In genomic region chr5:142826741-142827492, GRCh38 we compare ENCODE assay signal across 9 cellular contexts. TPM values are rescaled to one million over a fixed set of nuclear protein-coding genes. Genes with fewer than 3 reads are reported as not detected.
A peak's percentile ranks its signal among the peaks of the same experiment; 100 is the strongest.
DNase-seq lines count a peak whose midpoint lies in the region; ATAC-seq and TF ChIP-seq lines count a peak whose summit lies in the region.
"Had no signal": no experiment of that assay in that cellular context is flagged by ENCODE, and none has a peak within 500 bp of the region (broad histone marks: within the 10 kb centered on the region; RNA-seq: fewer than 3 reads in every experiment).

No MANE protein-coding gene starts in this region.

- no peak for DNase-seq in activated CD4-positive, CD25-positive, alpha-beta regulatory T cell (lab: John Stamatoyannopoulos, UW)
- DNase-seq in dedifferentiated amniotic fluid mesenchymal stem cell (ENCODE audit: extremely low spot score) (peak; percentile 43), spleen (no peak), neuronal stem cell (ENCODE audit: low spot score) (no peak), NCI-H524 (lab: John Stamatoyannopoulos, UW) (no peak)
- DNase-seq in central memory CD4-positive, alpha-beta T cell, result no peak

- no peaks in the 10 kb centered on the region for H4K20me1 ChIP-seq in OCI-LY3 (ENCODE audit: insufficient read depth, low read length)

- H3K4me1 ChIP-seq in OCI-LY3 (ENCODE audit: low read length) (peaks cover 25% of the 10 kb centered on the region), spleen (peaks cover 0 to 91% (median 33%) of the 10 kb centered on the region in 6 donors), neuronal stem cell (ENCODE audit: control insufficient read depth in 2 of 2, insufficient read depth in 1 of 2, low read depth in 1 of 2, low read length in 2 of 2) (peaks cover 4 to 20% of the 10 kb centered on the region in 2 donors)

- no peak overlapping the region for H3K23ac ChIP-seq in neuronal stem cell (ENCODE audit: low read depth, low read length, poor library complexity)

- H3K4me3 ChIP-seq in OCI-LY3 (ENCODE audit: low read length), result no peak overlapping the region
- H3K4me3 ChIP-seq in spleen, result no peak overlapping the region
- H3K4me3 ChIP-seq in neuronal stem cell (ENCODE audit: low read length in 2 of 2), result no peak overlapping the region
- H3K4me3 ChIP-seq: SK-N-MC had no signal

- intact Hi-C loops in spleen (cut with DNase I; ENCODE audit: low total_unique reads), result no loop called here

- H4K91ac ChIP-seq in neuronal stem cell (ENCODE audit: low read depth, low read length, poor library complexity), result no peak overlapping the region

- ATAC-seq in activated CD4-positive, CD25-positive, alpha-beta regulatory T cell treated with anti-CD3 and anti-CD28 coated beads, Interleukin-2, amount 50 U/mL, for 24 hours, result peak; percentile 34 to 41

- H3K27ac ChIP-seq in OCI-LY3 (ENCODE audit: low read length) (no peak overlapping the region), spleen (peak overlapping the region in 6 of 8 donors; percentile 1 to 76 (median 39)), neuronal stem cell (replicated peaks; ENCODE audit: low read length) (no peak overlapping the region)
- H3K27ac ChIP-seq: SK-N-MC had no signal

- no peaks in the 10 kb centered on the region for H3K79me1 ChIP-seq in neuronal stem cell (ENCODE audit: low read depth, low read length)

- H3K79me2 ChIP-seq in OCI-LY3 (ENCODE audit: low read length), result no peaks in the 10 kb centered on the region

- H2BK12ac ChIP-seq in neuronal stem cell (ENCODE audit: low read length), result no peak overlapping the region

- no peak overlapping the region for H2BK120ac ChIP-seq in neuronal stem cell (ENCODE audit: low read depth, low read length)

- no peak overlapping the region for H2AFZ ChIP-seq in OCI-LY3 (ENCODE audit: low read depth, low read length)
- no peak overlapping the region for H2AFZ ChIP-seq in neuronal stem cell (ENCODE audit: low read length)

- peak overlapping the region; percentile 34 for H3K4me2 ChIP-seq in OCI-LY3 (ENCODE audit: low read length)
- H3K4me2 ChIP-seq in neuronal stem cell (ENCODE audit: insufficient read depth, low read length, poor library complexity, severe bottlenecking), result no peak overlapping the region

- H3K9me3 ChIP-seq in OCI-LY3 (ENCODE audit: insufficient read depth, low read length) (no peaks in the 10 kb centered on the region), spleen (no peaks in the 10 kb centered on the region), neuronal stem cell (replicated peaks in 1 of 2; ENCODE audit: control insufficient read depth in 2 of 2, insufficient read depth in 1 of 2, low read depth in 1 of 2, low read length in 2 of 2) (no peaks in the 10 kb centered on the region)

- TF ChIP-seq CTCF in OCI-LY3 (IDR thresholded peaks at IDR 0.05; ENCODE audit: low read depth, low read length) (no peak), spleen (IDR thresholded peaks at IDR 0.05 in 8 of 11, conservative IDR thresholded peaks at IDR 0.05 in 3 of 11) (no peak)

- H3K9ac ChIP-seq in OCI-LY3 (ENCODE audit: low read length) (no peak overlapping the region), neuronal stem cell (ENCODE audit: low read depth, low read length, poor library complexity) (no peak overlapping the region)

- no peak overlapping the region for H4K8ac ChIP-seq in neuronal stem cell (ENCODE audit: low read depth, low read length)

- H3K4ac ChIP-seq in neuronal stem cell (ENCODE audit: low read length), result no peak overlapping the region

- H3K36me3 ChIP-seq in OCI-LY3 (replicated peaks; ENCODE audit: low read depth, low read length), result no peaks in the 10 kb centered on the region
- no peaks in the 10 kb centered on the region for H3K36me3 ChIP-seq in spleen
- H3K36me3 ChIP-seq in neuronal stem cell (replicated peaks in 1 of 2; ENCODE audit: control insufficient read depth in 2 of 2, insufficient read depth in 2 of 2, low read length in 2 of 2), result no peaks in the 10 kb centered on the region

- no peak overlapping the region for H2BK5ac ChIP-seq in neuronal stem cell (ENCODE audit: low read length)

- no peak for TF ChIP-seq POLR2A in spleen (IDR thresholded peaks at IDR 0.05)

- no peak overlapping the region for H3K18ac ChIP-seq in neuronal stem cell (ENCODE audit: low read length)

- no peak overlapping the region for H2BK15ac ChIP-seq in neuronal stem cell (ENCODE audit: low read length)

- no peak overlapping the region for H2AK5ac ChIP-seq in neuronal stem cell (ENCODE audit: low read depth, low read length)

- H3K27me3 ChIP-seq in OCI-LY3 (ENCODE audit: low read depth, low read length), result no peaks in the 10 kb centered on the region; the same call in 1 of the 2 replicates
- H3K27me3 ChIP-seq in spleen (replicated peaks in 1 of 7), result no peaks in the 10 kb centered on the region
- H3K27me3 ChIP-seq in neuronal stem cell (ENCODE audit: control insufficient read depth in 3 of 3, insufficient read depth in 3 of 3, low read depth in 1 of 3, low read length in 3 of 3), result no peaks in the 10 kb centered on the region

- 38 to 71% (median 56%) methylated on average over 3 of the region's 3 CpGs for WGBS in spleen, 5 donors
- no CpG with 5 or more reads among the region's 3 CpGs for WGBS in neuronal stem cell (ENCODE audit: extremely low coverage in 2 of 2, insufficient read length in 2 of 2, insufficient replicate concordance in 1 of 2), 2 donors

- no peak overlapping the region for H3K14ac ChIP-seq in neuronal stem cell (ENCODE audit: low read length)

RNA-seq across cellular contexts. Expression of gene ARHGAP26, which starts 56.7 kb away (rescaled TPM):
- 100 to 1,000 TPM in 1 of 7 donors, 10 to 100 TPM in 6; 33.6 to 148 (median 65.9) TPM for total RNA-seq in spleen
- polyA plus RNA-seq in spleen, result 1 to 10 TPM; 4.2 to 5.9 (median 4.2) TPM
- polyA plus RNA-seq in neuronal stem cell (2013, experiment 1 of 2), result 6.2 TPM
- polyA plus RNA-seq in neuronal stem cell (2013, experiment 2 of 2), result 5.7 TPM

Comparison
In these comparisons a context has a peak if more than half of its experiments do, and no peak if none do; other contexts are left out.
1. H3K27ac ChIP-seq: peak in spleen (6 of 8); none in OCI-LY3 (single experiment) and neuronal stem cell (single experiment).